ENCODE assay signal across 8 cellular contexts in the genomic region with DNA sequence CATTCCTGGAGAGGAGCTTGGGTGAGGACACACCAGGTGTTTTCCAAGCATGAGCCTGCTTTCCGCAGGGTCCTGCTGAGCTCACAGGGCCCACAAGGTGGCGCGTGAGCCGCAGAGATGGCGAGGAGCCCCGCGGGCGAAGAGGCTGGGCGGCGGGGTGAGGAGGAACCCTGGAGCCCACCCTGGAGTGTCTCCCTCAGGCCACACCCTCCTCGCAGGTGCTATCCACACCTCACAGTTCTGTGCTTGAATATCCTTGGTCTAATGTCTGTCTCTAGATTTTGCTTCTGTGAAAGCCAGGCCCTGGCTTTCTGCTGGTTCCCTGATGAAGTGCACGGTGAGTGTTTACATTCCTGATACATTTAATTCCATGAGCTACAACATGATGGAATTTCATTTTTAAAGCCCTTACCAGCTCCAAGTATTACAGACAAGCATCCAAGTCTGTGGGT.
DNase-seq lines count a peak whose midpoint lies in the region; ATAC-seq lines count a peak whose summit lies in the region.

No MANE protein-coding gene starts in this region.

- H3K4me3 Mint-ChIP-seq in stimulated activated effector memory CD8-positive, alpha-beta T cell treated with anti-CD3 and anti-CD28 coated beads, Interleukin-12 subunit alpha, Interleukin-12 subunit beta, amount 100 ng/mL, for 72 hours: no peak overlapping the region
- no peak overlapping the region for H3K4me3 Mint-ChIP-seq in naive thymus-derived CD4-positive, alpha-beta T cell

- H3K27ac Mint-ChIP-seq in stimulated activated effector memory CD8-positive, alpha-beta T cell treated with anti-CD3 and anti-CD28 coated beads, Interleukin-12 subunit alpha, Interleukin-12 subunit beta, amount 100 ng/mL, for 72 hours: no peak overlapping the region
- no peak overlapping the region for H3K27ac Mint-ChIP-seq in naive thymus-derived CD4-positive, alpha-beta T cell

- peak; percentile 42 for DNase-seq in Daoy (ENCODE audit: low read depth)
- peak; percentile 43 for DNase-seq in NCI-H774 (lab: John Stamatoyannopoulos, UW)
- peak; percentile 12 to 81 (median 58) for DNase-seq in head of caudate nucleus
- peak; percentile 37 for DNase-seq in stimulated activated CD8-positive, alpha-beta memory T cell treated with anti-CD3 and anti-CD28 coated beads, Interleukin-4, amount 100 ng/mL, for 48 hours
- no peak for DNase-seq in stimulated activated effector memory CD8-positive, alpha-beta T cell treated with anti-CD3 and anti-CD28 coated beads, Interleukin-12 subunit alpha, Interleukin-12 subunit beta, amount 100 ng/mL, for 72 hours (ENCODE audit: low spot score in 2 of 2)
- DNase-seq in naive thymus-derived CD4-positive, alpha-beta T cell: no peak
- DNase-seq in NCI-H345 (lab: John Stamatoyannopoulos, UW): no peak

- H3K9me3 Mint-ChIP-seq in stimulated activated effector memory CD8-positive, alpha-beta T cell treated with anti-CD3 and anti-CD28 coated beads, Interleukin-12 subunit alpha, Interleukin-12 subunit beta, amount 100 ng/mL, for 72 hours: peaks cover 10% of the 10 kb centered on the region
- H3K9me3 Mint-ChIP-seq in naive thymus-derived CD4-positive, alpha-beta T cell: peaks cover 0 to 10% (median 1%) of the 10 kb centered on the region in 11 donors

- no peaks in the 10 kb centered on the region for H3K36me3 Mint-ChIP-seq in stimulated activated effector memory CD8-positive, alpha-beta T cell treated with anti-CD3 and anti-CD28 coated beads, Interleukin-12 subunit alpha, Interleukin-12 subunit beta, amount 100 ng/mL, for 72 hours
- peaks cover 0 to 7% (median 0%) of the 10 kb centered on the region in 5 donors for H3K36me3 Mint-ChIP-seq in naive thymus-derived CD4-positive, alpha-beta T cell

- no peaks in the 10 kb centered on the region for H3K36me3 ChIP-seq in naive thymus-derived CD4-positive, alpha-beta T cell (ENCODE audit: control insufficient read depth in 2 of 3, insufficient read depth in 3 of 3, low read length in 3 of 3)

- H3K27me3 ChIP-seq in naive thymus-derived CD4-positive, alpha-beta T cell (ENCODE audit: control insufficient read depth in 2 of 2, insufficient read depth in 2 of 2, low read length in 2 of 2): no peaks in the 10 kb centered on the region

- H3K4me1 ChIP-seq in naive thymus-derived CD4-positive, alpha-beta T cell (ENCODE audit: control insufficient read depth in 2 of 2, insufficient read depth in 2 of 2, low read length in 2 of 2): no peaks in the 10 kb centered on the region

- no peak overlapping the region for H3K27ac ChIP-seq in naive thymus-derived CD4-positive, alpha-beta T cell (ENCODE audit: low read depth, low read length)

- CTCF ChIA-PET in naive thymus-derived CD4-positive, alpha-beta T cell (lab: Charles Lee): no interaction called here

- H3K4me3 ChIP-seq in naive thymus-derived CD4-positive, alpha-beta T cell (ENCODE audit: low read length): no peak overlapping the region

- intact Hi-C loops in head of caudate nucleus (cut with DNase I): no loop called here
- intact Hi-C loops in naive thymus-derived CD4-positive, alpha-beta T cell (cut with micrococcal nuclease): no loop called here

- ATAC-seq in GM21825 (IDR thresholded peaks at IDR 0.05; ENCODE audit: unreplicated experiment): peak; percentile 60
- no peak for ATAC-seq in stimulated activated effector memory CD8-positive, alpha-beta T cell treated with anti-CD3 and anti-CD28 coated beads, Interleukin-12 subunit alpha, Interleukin-12 subunit beta, amount 100 ng/mL, for 72 hours
- no peak for ATAC-seq in naive thymus-derived CD4-positive, alpha-beta T cell

- peaks cover 0 to 17% (median 0%) of the 10 kb centered on the region in 5 donors for H3K27me3 Mint-ChIP-seq in naive thymus-derived CD4-positive, alpha-beta T cell

- POLR2A ChIA-PET in naive thymus-derived CD4-positive, alpha-beta T cell (lab: Charles Lee): interaction anchor here (0.7 kb wide), 1 partner anchor 142 kb away, joined by 3 read pairs; no protein-coding TSS in a partner anchor

- H3K4me1 Mint-ChIP-seq in stimulated activated effector memory CD8-positive, alpha-beta T cell treated with anti-CD3 and anti-CD28 coated beads, Interleukin-12 subunit alpha, Interleukin-12 subunit beta, amount 100 ng/mL, for 72 hours: no peaks in the 10 kb centered on the region
- no peaks in the 10 kb centered on the region for H3K4me1 Mint-ChIP-seq in naive thymus-derived CD4-positive, alpha-beta T cell

- no peaks in the 10 kb centered on the region for H3K9me3 ChIP-seq in naive thymus-derived CD4-positive, alpha-beta T cell (ENCODE audit: control insufficient read depth in 2 of 3, low read length in 3 of 3)

Comparison
In these comparisons a context has a peak if more than half of its experiments do, and no peak if none do; other contexts are left out.
1. DNase-seq: peak in Daoy (single experiment), NCI-H774 (single experiment), head of caudate nucleus (42 of 42) and stimulated activated CD8-positive, alpha-beta memory T cell treated with anti-CD3 and anti-CD28 coated beads, Interleukin-4, amount 100 ng/mL, for 48 hours (single experiment); none in stimulated activated effector memory CD8-positive, alpha-beta T cell treated with anti-CD3 and anti-CD28 coated beads, Interleukin-12 subunit alpha, Interleukin-12 subunit beta, amount 100 ng/mL, for 72 hours (0 of 2), naive thymus-derived CD4-positive, alpha-beta T cell (0 of 9) and NCI-H345 (single experiment).